ENCODE assay signal across 17 cellular contexts in the genomic region with DNA sequence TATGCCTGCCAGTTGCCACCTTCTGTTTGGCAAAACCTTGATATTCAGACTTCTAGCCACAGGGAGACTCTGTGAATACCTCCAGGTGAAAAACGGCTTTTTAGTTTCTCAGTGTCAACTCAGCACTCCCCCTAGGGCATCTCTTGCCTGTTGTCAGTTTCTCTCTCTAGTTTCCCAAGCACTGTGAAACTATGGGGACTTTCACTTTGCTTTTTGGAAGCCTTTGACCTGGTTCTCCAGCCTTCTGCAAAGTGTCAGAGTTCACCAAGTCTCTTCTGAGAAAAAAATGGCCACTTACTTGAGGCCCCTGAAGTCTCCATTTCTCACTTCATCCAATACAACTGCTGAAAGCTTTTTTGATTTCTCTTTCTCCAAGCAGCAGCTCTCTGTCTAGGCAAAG.
A peak's percentile ranks its signal among the peaks of the same experiment; 100 is the strongest.
DNase-seq lines count a peak whose midpoint lies in the region; ATAC-seq lines count a peak whose summit lies in the region.
"Had no signal": no experiment of that assay in that cellular context is flagged by ENCODE, and none has a peak within 500 bp of the region (broad histone marks: within the 10 kb centered on the region; RNA-seq: fewer than 3 reads in every experiment).

No MANE protein-coding gene starts in this region.

- ATAC-seq in GM19025 (IDR thresholded peaks at IDR 0.05; ENCODE audit: low read depth, unreplicated experiment) (peak; percentile 80), HG02870 (IDR thresholded peaks at IDR 0.05; ENCODE audit: unreplicated experiment) (peak; percentile 57), HG03457 (IDR thresholded peaks at IDR 0.05; ENCODE audit: unreplicated experiment) (no peak)
- ATAC-seq: gastroesophageal sphincter, K562, left lung had no signal

- intact Hi-C loops in activated T-helper 2 cell treated with anti-CD3 and anti-CD28 coated beads, Interferon-gamma antibody, Interleukin-2, Interleukin-4, amounts not matched to agents 10 μg/mL and 5 μg/mL and 100 μg/mL, durations not matched to agents 14 hours and 24 hours and 36 hours (cut with micrococcal nuclease), result no loop called here

- peak overlapping the region; percentile 47 for H3K27ac Mint-ChIP-seq in activated CD4-positive, alpha-beta T cell treated with anti-CD3 and anti-CD28 coated beads, Interleukin-2, amount 10 ng/mL, durations not matched to agents 7 days and 5 days
- H3K27ac Mint-ChIP-seq in activated T-helper 2 cell treated with anti-CD3 and anti-CD28 coated beads, Interferon-gamma antibody, Interleukin-2, Interleukin-4, amounts not matched to agents 10 μg/mL and 5 μg/mL and 100 μg/mL, durations not matched to agents 14 hours and 24 hours and 36 hours, result peak overlapping the region; percentile 65
- H3K27ac Mint-ChIP-seq: activated T-helper 1 cell treated with anti-CD3 and anti-CD28 coated beads, Interleukin-12 subunit alpha, Interleukin-12 subunit beta, Interleukin-2, Interleukin-4 antibody, amounts not matched to agents 30 ng/mL and 10 ng/mL and 1 ng/mL, durations not matched to agents 14 hours and 24 hours and 36 hours; CD14-positive monocyte had no signal

- POLR2A ChIA-PET in activated CD4-positive, alpha-beta T cell treated with anti-CD3 and anti-CD28 coated beads, Interleukin-2, amount 10 ng/mL, durations not matched to agents 7 days and 5 days (lab: Charles Lee), result no interaction called here

- no peak for DNase-seq in activated CD4-positive, alpha-beta T cell treated with anti-CD3 and anti-CD28 coated beads, Interleukin-2, amount 10 ng/mL, durations not matched to agents 7 days and 5 days
- DNase-seq in activated CD4-positive, alpha-beta T cell treated with anti-CD3 and anti-CD28 coated beads for 48 hours, result no peak
- no peak for DNase-seq in activated T-helper 2 cell treated with anti-CD3 and anti-CD28 coated beads, Interferon-gamma antibody, Interleukin-2, Interleukin-4, amounts not matched to agents 10 μg/mL and 5 μg/mL and 100 μg/mL, durations not matched to agents 14 hours and 24 hours and 36 hours (ENCODE audit: low spot score)
- DNase-seq in NCI-H524 treated with DMSO at 0.1 percent for 48 hours (lab: John Stamatoyannopoulos, UW) (no peak), NK-92 (lab: John Stamatoyannopoulos, UW; ENCODE audit: unreplicated experiment) (no peak)
- DNase-seq: H7; left lung; NCI-H1048; ovary; stimulated activated CD4-positive, alpha-beta T cell treated with anti-CD3 and anti-CD28 coated beads, Interleukin-4, amount 100 ng/mL, for 4 hours had no signal

- peaks cover 48% of the 10 kb centered on the region for H3K4me1 Mint-ChIP-seq in activated CD4-positive, alpha-beta T cell treated with anti-CD3 and anti-CD28 coated beads, Interleukin-2, amount 10 ng/mL, durations not matched to agents 7 days and 5 days
- peaks cover 48% of the 10 kb centered on the region for H3K4me1 Mint-ChIP-seq in activated T-helper 2 cell treated with anti-CD3 and anti-CD28 coated beads, Interferon-gamma antibody, Interleukin-2, Interleukin-4, amounts not matched to agents 10 μg/mL and 5 μg/mL and 100 μg/mL, durations not matched to agents 14 hours and 24 hours and 36 hours (ENCODE audit: low read depth)
- H3K4me1 Mint-ChIP-seq: CD14-positive monocyte had no signal

- no peaks in the 10 kb centered on the region for H3K27me3 Mint-ChIP-seq in activated CD4-positive, alpha-beta T cell treated with anti-CD3 and anti-CD28 coated beads, Interleukin-2, amount 10 ng/mL, durations not matched to agents 7 days and 5 days
- no peaks in the 10 kb centered on the region for H3K27me3 Mint-ChIP-seq in activated T-helper 2 cell treated with anti-CD3 and anti-CD28 coated beads, Interferon-gamma antibody, Interleukin-2, Interleukin-4, amounts not matched to agents 10 μg/mL and 5 μg/mL and 100 μg/mL, durations not matched to agents 14 hours and 24 hours and 36 hours (ENCODE audit: low read depth)

- CTCF ChIA-PET in activated CD4-positive, alpha-beta T cell treated with anti-CD3 and anti-CD28 coated beads, Interleukin-2, amount 10 ng/mL, durations not matched to agents 7 days and 5 days (lab: Charles Lee), result interaction anchor here (0.6 to 1.3 kb wide), 3 partner anchors 9 to 44 kb away, joined by 3 to 4 read pairs (median 3); no protein-coding TSS in a partner anchor

- peaks cover 64% of the 10 kb centered on the region for H3K36me3 Mint-ChIP-seq in activated CD4-positive, alpha-beta T cell treated with anti-CD3 and anti-CD28 coated beads, Interleukin-2, amount 10 ng/mL, durations not matched to agents 7 days and 5 days (ENCODE audit: low read depth)
- H3K36me3 Mint-ChIP-seq in activated T-helper 2 cell treated with anti-CD3 and anti-CD28 coated beads, Interferon-gamma antibody, Interleukin-2, Interleukin-4, amounts not matched to agents 10 μg/mL and 5 μg/mL and 100 μg/mL, durations not matched to agents 14 hours and 24 hours and 36 hours (ENCODE audit: low read depth), result peaks cover 69% of the 10 kb centered on the region
- H3K36me3 Mint-ChIP-seq: CD14-positive monocyte had no signal

- H3K4me3 Mint-ChIP-seq in activated CD4-positive, alpha-beta T cell treated with anti-CD3 and anti-CD28 coated beads, Interleukin-2, amount 10 ng/mL, durations not matched to agents 7 days and 5 days, result no peak overlapping the region
- H3K4me3 Mint-ChIP-seq in activated T-helper 2 cell treated with anti-CD3 and anti-CD28 coated beads, Interferon-gamma antibody, Interleukin-2, Interleukin-4, amounts not matched to agents 10 μg/mL and 5 μg/mL and 100 μg/mL, durations not matched to agents 14 hours and 24 hours and 36 hours (ENCODE audit: low read depth), result no peak overlapping the region
- H3K4me3 Mint-ChIP-seq: activated T-helper 1 cell treated with anti-CD3 and anti-CD28 coated beads, Interleukin-12 subunit alpha, Interleukin-12 subunit beta, Interleukin-2, Interleukin-4 antibody, amounts not matched to agents 30 ng/mL and 10 ng/mL and 1 ng/mL, durations not matched to agents 14 hours and 24 hours and 36 hours; CD14-positive monocyte had no signal

- H3K9me3 Mint-ChIP-seq in activated CD4-positive, alpha-beta T cell treated with anti-CD3 and anti-CD28 coated beads, Interleukin-2, amount 10 ng/mL, durations not matched to agents 7 days and 5 days, result peaks cover 10% of the 10 kb centered on the region
- H3K9me3 Mint-ChIP-seq in activated T-helper 2 cell treated with anti-CD3 and anti-CD28 coated beads, Interferon-gamma antibody, Interleukin-2, Interleukin-4, amounts not matched to agents 10 μg/mL and 5 μg/mL and 100 μg/mL, durations not matched to agents 14 hours and 24 hours and 36 hours, result no peaks in the 10 kb centered on the region
